20 cellular contexts compared by ENCODE assay signal in genomic region chr2:236627846-236628245, GRCh38. TPM values are rescaled to one million over a fixed set of nuclear protein-coding genes. Genes with fewer than 3 reads are reported as not detected.
"Had no signal": no experiment of that assay in that cellular context is flagged by ENCODE, and none has a peak within 500 bp of the region (broad histone marks: within the 10 kb centered on the region; RNA-seq: fewer than 3 reads in every experiment).

No MANE protein-coding gene starts in this region.

- H3K9me3 Mint-ChIP-seq: activated CD8-positive, alpha-beta T cell treated with anti-CD3 and anti-CD28 coated beads for 36 hours; IgD-negative memory B cell; T-helper 1 cell treated with Interleukin-12 subunit alpha and Interleukin-12 subunit beta and Interleukin-4 antibody, amounts not matched to agents 30 μg/mL and 1 μg/mL, for 36 hours had no signal

- H3K4me1 Mint-ChIP-seq: IgD-negative memory B cell had no signal

- H3K36me3 Mint-ChIP-seq: activated naive CD8-positive, alpha-beta T cell; IgD-negative memory B cell had no signal

- H3K36me3 ChIP-seq: brain microvascular endothelial cell, cardiac muscle cell had no signal

- H3K27me3 Mint-ChIP-seq: activated naive CD8-positive, alpha-beta T cell had no signal

- H3K27ac Mint-ChIP-seq: activated CD8-positive, alpha-beta T cell treated with anti-CD3 and anti-CD28 coated beads for 36 hours; activated naive CD8-positive, alpha-beta T cell; IgD-negative memory B cell; T-helper 1 cell treated with Interleukin-12 subunit alpha and Interleukin-12 subunit beta and Interleukin-4 antibody, amounts not matched to agents 30 μg/mL and 1 μg/mL, for 36 hours had no signal

- DNase-seq: activated CD4-positive, alpha-beta T cell treated with anti-CD3 and anti-CD28 coated beads for 4 hours; activated CD8-positive, alpha-beta memory T cell treated with anti-CD3 and anti-CD28 coated beads, Interleukin-2, amount 50 U/mL, for 4 hours; activated CD8-positive, alpha-beta T cell treated with anti-CD3 and anti-CD28 coated beads for 36 hours; activated effector memory CD4-positive, alpha-beta T cell treated with anti-CD3 and anti-CD28 coated beads, Interleukin-2, amount 50 U/mL, for 16 hours; activated naive CD4-positive, alpha-beta T cell treated with Interleukin-2 at 50 U/mL for 16 hours; activated T-cell treated with anti-CD3 and anti-CD28 coated beads, Interleukin-2, amount 50 U/mL, for 1 hour; amygdala; brain microvascular endothelial cell; KG1; NCI-H1092; NCI-H1417; NCI-H2029 treated with DMSO at 0.1 percent for 48 hours; NCI-H510A treated with DMSO at 0.1 percent for 48 hours; SHP77 treated with DMSO at 0.1 percent for 48 hours had no signal

- H3K27me3 ChIP-seq: brain microvascular endothelial cell, cardiac muscle cell had no signal

- H3K27ac ChIP-seq: brain microvascular endothelial cell, cardiac muscle cell had no signal

- H3K4me3 Mint-ChIP-seq: activated CD8-positive, alpha-beta T cell treated with anti-CD3 and anti-CD28 coated beads for 36 hours; activated naive CD8-positive, alpha-beta T cell; IgD-negative memory B cell; T-helper 1 cell treated with Interleukin-12 subunit alpha and Interleukin-12 subunit beta and Interleukin-4 antibody, amounts not matched to agents 30 μg/mL and 1 μg/mL, for 36 hours had no signal

- H3K4me3 ChIP-seq: cardiac muscle cell had no signal

RNA-seq across cellular contexts. Expression of gene ACKR3, which starts 58.2 kb away (rescaled TPM):
- total RNA-seq: LHCN-M2, SK-MEL-5 had no signal
